In genomic region chr20:52190437-52191131, GRCh38 we compare ENCODE assay signal across 8 cellular contexts. TPM values are rescaled to one million over a fixed set of nuclear protein-coding genes. Genes with fewer than 3 reads are reported as not detected.
DNase-seq lines count a peak whose midpoint lies in the region; ATAC-seq and TF ChIP-seq lines count a peak whose summit lies in the region.

No MANE protein-coding gene starts in this region.

- H3K36me3 Mint-ChIP-seq in activated CD4-positive, alpha-beta T cell treated with anti-CD3 and anti-CD28 coated beads, Interleukin-2, amount 10 ng/mL, durations not matched to agents 7 days and 5 days (ENCODE audit: low read depth), result peaks cover 6% of the 10 kb centered on the region
- peaks cover 9% of the 10 kb centered on the region for H3K36me3 Mint-ChIP-seq in mesothelial cell of epicardium

- H3K27me3 Mint-ChIP-seq in activated CD4-positive, alpha-beta T cell treated with anti-CD3 and anti-CD28 coated beads, Interleukin-2, amount 10 ng/mL, durations not matched to agents 7 days and 5 days, result no peaks in the 10 kb centered on the region
- no peaks in the 10 kb centered on the region for H3K27me3 Mint-ChIP-seq in mesothelial cell of epicardium (ENCODE audit: low read depth)
- no peaks in the 10 kb centered on the region for H3K27me3 Mint-ChIP-seq in stimulated activated naive CD8-positive, alpha-beta T cell treated with anti-CD3 and anti-CD28 coated beads, Interleukin-15, amount 100 ng/mL, for 72 hours

- peaks cover 20% of the 10 kb centered on the region for H3K36me3 ChIP-seq in MG63
- H3K36me3 ChIP-seq in effector memory CD4-positive, alpha-beta T cell (ENCODE audit: control insufficient read depth, insufficient read depth, low read length), result peaks cover 10% of the 10 kb centered on the region

- H3K27ac Mint-ChIP-seq in activated CD4-positive, alpha-beta T cell treated with anti-CD3 and anti-CD28 coated beads, Interleukin-2, amount 10 ng/mL, durations not matched to agents 7 days and 5 days, result peak overlapping the region; percentile 95
- H3K27ac Mint-ChIP-seq in mesothelial cell of epicardium, result peak overlapping the region; percentile 93
- peak overlapping the region; percentile 94 to 96 for H3K27ac Mint-ChIP-seq in stimulated activated naive CD8-positive, alpha-beta T cell treated with anti-CD3 and anti-CD28 coated beads, Interleukin-15, amount 100 ng/mL, for 72 hours

- CTCF ChIA-PET in activated CD4-positive, alpha-beta T cell treated with anti-CD3 and anti-CD28 coated beads, Interleukin-2, amount 10 ng/mL, durations not matched to agents 7 days and 5 days (lab: Charles Lee), result interaction anchor here (0.9 to 1.6 kb wide), 4 partner anchors 13 to 40 kb away, joined by 3 to 7 read pairs (median 6); no protein-coding TSS in a partner anchor

- DNase-seq in GM03348 (ENCODE audit: low spot score), result peak; percentile 75
- DNase-seq in MG63, result peak; percentile 60
- peak; percentile 46 for DNase-seq in activated CD4-positive, alpha-beta T cell treated with anti-CD3 and anti-CD28 coated beads, Interleukin-2, amount 10 ng/mL, durations not matched to agents 7 days and 5 days
- no peak for DNase-seq in effector memory CD4-positive, alpha-beta T cell
- peak in 1 of 2 experiments; percentile 40 for DNase-seq in mesothelial cell of epicardium (ENCODE audit: low spot score in 2 of 2, unreplicated experiment in 2 of 2)
- peak; percentile 23 to 41 for DNase-seq in stimulated activated naive CD8-positive, alpha-beta T cell treated with anti-CD3 and anti-CD28 coated beads, Interleukin-15, amount 100 ng/mL, for 72 hours
- no peak for DNase-seq in NCI-H774 (lab: John Stamatoyannopoulos, UW)

- H3K4me1 Mint-ChIP-seq in activated CD4-positive, alpha-beta T cell treated with anti-CD3 and anti-CD28 coated beads, Interleukin-2, amount 10 ng/mL, durations not matched to agents 7 days and 5 days, result peaks cover 23% of the 10 kb centered on the region
- H3K4me1 Mint-ChIP-seq in mesothelial cell of epicardium, result peaks cover 20% of the 10 kb centered on the region
- peaks cover 23% of the 10 kb centered on the region for H3K4me1 Mint-ChIP-seq in stimulated activated naive CD8-positive, alpha-beta T cell treated with anti-CD3 and anti-CD28 coated beads, Interleukin-15, amount 100 ng/mL, for 72 hours

- peak; percentile 35 for ATAC-seq in GM21825 (IDR thresholded peaks at IDR 0.05; ENCODE audit: unreplicated experiment)
- peak; percentile 45 for ATAC-seq in stimulated activated naive CD8-positive, alpha-beta T cell treated with anti-CD3 and anti-CD28 coated beads, Interleukin-15, amount 100 ng/mL, for 72 hours

- no peaks in the 10 kb centered on the region for H3K9me3 ChIP-seq in MG63
- H3K9me3 ChIP-seq in effector memory CD4-positive, alpha-beta T cell (ENCODE audit: control insufficient read depth, low read length), result no peaks in the 10 kb centered on the region

- TF ChIP-seq CTCF in mesothelial cell of epicardium (IDR thresholded peaks at IDR 0.05; ENCODE audit: unreplicated experiment), result no peak

- peaks cover 3% of the 10 kb centered on the region for H3K4me1 ChIP-seq in effector memory CD4-positive, alpha-beta T cell (ENCODE audit: control insufficient read depth, insufficient read depth, low read length, poor library complexity, severe bottlenecking)

- peak overlapping the region; percentile 72 for H3K27ac ChIP-seq in effector memory CD4-positive, alpha-beta T cell (ENCODE audit: insufficient read depth, low read length, poor library complexity, severe bottlenecking)

- H3K9me3 Mint-ChIP-seq in activated CD4-positive, alpha-beta T cell treated with anti-CD3 and anti-CD28 coated beads, Interleukin-2, amount 10 ng/mL, durations not matched to agents 7 days and 5 days, result no peaks in the 10 kb centered on the region
- H3K9me3 Mint-ChIP-seq in mesothelial cell of epicardium, result no peaks in the 10 kb centered on the region
- no peaks in the 10 kb centered on the region for H3K9me3 Mint-ChIP-seq in stimulated activated naive CD8-positive, alpha-beta T cell treated with anti-CD3 and anti-CD28 coated beads, Interleukin-15, amount 100 ng/mL, for 72 hours

- H3K27me3 ChIP-seq in MG63, result no peaks in the 10 kb centered on the region
- no peaks in the 10 kb centered on the region for H3K27me3 ChIP-seq in effector memory CD4-positive, alpha-beta T cell (replicated peaks; ENCODE audit: control insufficient read depth, insufficient read depth, low read length, poor library complexity, severe bottlenecking)

- H3K4me3 Mint-ChIP-seq in activated CD4-positive, alpha-beta T cell treated with anti-CD3 and anti-CD28 coated beads, Interleukin-2, amount 10 ng/mL, durations not matched to agents 7 days and 5 days, result peak overlapping the region; percentile 95
- peak overlapping the region; percentile 90 for H3K4me3 Mint-ChIP-seq in mesothelial cell of epicardium
- peak overlapping the region; percentile 82 to 85 for H3K4me3 Mint-ChIP-seq in stimulated activated naive CD8-positive, alpha-beta T cell treated with anti-CD3 and anti-CD28 coated beads, Interleukin-15, amount 100 ng/mL, for 72 hours

- peak overlapping the region; percentile 96 for H3K4me3 ChIP-seq in MG63
- H3K4me3 ChIP-seq in effector memory CD4-positive, alpha-beta T cell (ENCODE audit: insufficient read depth, low read depth, low read length, poor library complexity, severe bottlenecking), result peak overlapping the region; percentile 97

- POLR2A ChIA-PET in activated CD4-positive, alpha-beta T cell treated with anti-CD3 and anti-CD28 coated beads, Interleukin-2, amount 10 ng/mL, durations not matched to agents 7 days and 5 days (lab: Charles Lee), result no interaction called here

RNA-seq across cellular contexts. Expression of gene ZFP64, which starts 1.0 kb away (rescaled TPM):
- total RNA-seq in MG63 (2014; rRNA removed; shearing (Covaris generic); ENCODE audit: low replicate concordance), result 5.2 and 15.2 TPM in 2 replicates
- total RNA-seq in activated CD4-positive, alpha-beta T cell treated with anti-CD3 and anti-CD28 coated beads, Interleukin-2, amount 10 ng/mL, durations not matched to agents 7 days and 5 days, result 10 to 100 TPM; 10.0 to 11.8 TPM
- 23.6 to 25.9 TPM (median 24.7 TPM) in 3 replicates for total RNA-seq in mesothelial cell of epicardium

Comparison
In these comparisons a context has a peak if more than half of its experiments do, and no peak if none do; other contexts are left out.
1. DNase-seq: peak in GM03348 (single experiment), MG63 (single experiment), activated CD4-positive, alpha-beta T cell treated with anti-CD3 and anti-CD28 coated beads, Interleukin-2, amount 10 ng/mL, durations not matched to agents 7 days and 5 days (single experiment) and stimulated activated naive CD8-positive, alpha-beta T cell treated with anti-CD3 and anti-CD28 coated beads, Interleukin-15, amount 100 ng/mL, for 72 hours (2 of 2); none in effector memory CD4-positive, alpha-beta T cell (0 of 3) and NCI-H774 (single experiment).
2. Peak in every context shown above with its lines, with median percentiles within 50 percentile points of each other: H3K27ac Mint-ChIP-seq and H3K4me3 Mint-ChIP-seq.